Comparison of ENCODE assay signal across 9 cellular contexts in the genomic region with DNA sequence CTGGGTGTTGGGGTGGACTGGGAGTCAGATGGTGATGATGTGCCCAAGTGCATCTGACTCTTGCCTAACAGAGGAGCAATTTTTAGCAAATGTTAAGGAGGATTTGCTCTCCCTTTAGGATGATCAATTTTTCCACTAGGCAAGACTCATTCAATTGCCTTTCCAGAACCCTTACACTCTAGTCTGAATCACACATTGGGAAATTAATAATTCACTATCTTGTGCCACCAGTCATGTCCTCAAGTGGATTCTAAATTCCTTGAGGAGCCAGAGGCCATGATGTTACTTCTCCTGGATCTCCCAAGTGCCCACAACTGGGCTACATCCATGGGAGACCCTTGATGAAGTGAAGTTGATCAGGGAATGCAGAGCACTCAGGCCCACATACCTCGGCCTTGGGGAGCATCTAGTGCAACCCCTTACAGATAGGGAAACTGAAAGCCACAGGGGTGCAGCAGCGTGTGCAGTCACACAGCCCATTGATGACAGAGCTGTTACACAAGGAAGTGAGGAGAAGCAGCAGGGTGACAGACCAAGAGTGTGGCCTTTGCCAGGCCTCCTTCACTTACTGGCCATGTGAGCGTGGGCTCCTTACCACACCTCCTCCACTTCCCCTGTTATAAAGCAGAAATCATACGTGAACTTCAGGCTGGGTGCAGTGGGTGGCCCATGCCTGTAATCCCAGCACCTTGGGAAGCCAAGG.
DNase-seq lines count a peak whose midpoint lies in the region; ATAC-seq and TF ChIP-seq lines count a peak whose summit lies in the region.
"Had no signal": no experiment of that assay in that cellular context is flagged by ENCODE, and none has a peak within 500 bp of the region (broad histone marks: within the 10 kb centered on the region; RNA-seq: fewer than 3 reads in every experiment).

No MANE protein-coding gene starts in this region.

- no peak overlapping the region for H3K4me3 Mint-ChIP-seq in activated CD8-positive, alpha-beta T cell treated with anti-CD3 and anti-CD28 coated beads, Interleukin-2, amount 10 ng/mL, durations not matched to agents 7 days and 5 days
- no peak overlapping the region for H3K4me3 Mint-ChIP-seq in chondrocyte (ENCODE audit: unreplicated experiment)

- ATAC-seq in HG03066 (IDR thresholded peaks at IDR 0.05; ENCODE audit: low read depth, unreplicated experiment), result peak; percentile 99
- ATAC-seq in activated CD8-positive, alpha-beta T cell treated with anti-CD3 and anti-CD28 coated beads, Interleukin-2, amount 10 ng/mL, durations not matched to agents 7 days and 5 days, result peak; percentile 58

- CTCF ChIA-PET in activated CD8-positive, alpha-beta T cell treated with anti-CD3 and anti-CD28 coated beads, Interleukin-2, amount 10 ng/mL, durations not matched to agents 7 days and 5 days (lab: Charles Lee), result interaction anchor here (1.0 kb wide), 1 partner anchor 8 kb away, joined by 3 read pairs; no protein-coding TSS in a partner anchor

- TF ChIP-seq CTCF in chondrocyte (IDR thresholded peaks at IDR 0.05), result no peak

- H3K4me1 Mint-ChIP-seq in activated CD8-positive, alpha-beta T cell treated with anti-CD3 and anti-CD28 coated beads, Interleukin-2, amount 10 ng/mL, durations not matched to agents 7 days and 5 days (ENCODE audit: low read depth), result peaks cover 13% of the 10 kb centered on the region
- no peaks in the 10 kb centered on the region for H3K4me1 Mint-ChIP-seq in chondrocyte (ENCODE audit: low read depth)

- H3K4me3 ChIP-seq in MG63, result no peak overlapping the region
- H3K4me3 ChIP-seq: pancreas had no signal

- no peaks in the 10 kb centered on the region for H3K36me3 Mint-ChIP-seq in activated CD8-positive, alpha-beta T cell treated with anti-CD3 and anti-CD28 coated beads, Interleukin-2, amount 10 ng/mL, durations not matched to agents 7 days and 5 days (ENCODE audit: low read depth)
- no peaks in the 10 kb centered on the region for H3K36me3 Mint-ChIP-seq in chondrocyte (ENCODE audit: low read depth)

- no peaks in the 10 kb centered on the region for H3K36me3 ChIP-seq in MG63
- H3K36me3 ChIP-seq: pancreas had no signal

- POLR2A ChIA-PET in activated CD8-positive, alpha-beta T cell treated with anti-CD3 and anti-CD28 coated beads, Interleukin-2, amount 10 ng/mL, durations not matched to agents 7 days and 5 days (lab: Charles Lee), result no interaction called here

- H3K27me3 Mint-ChIP-seq in activated CD8-positive, alpha-beta T cell treated with anti-CD3 and anti-CD28 coated beads, Interleukin-2, amount 10 ng/mL, durations not matched to agents 7 days and 5 days (ENCODE audit: low read depth), result peaks cover 6% of the 10 kb centered on the region
- no peaks in the 10 kb centered on the region for H3K27me3 Mint-ChIP-seq in chondrocyte (ENCODE audit: low read depth)

- no peak overlapping the region for H3K27ac Mint-ChIP-seq in activated CD8-positive, alpha-beta T cell treated with anti-CD3 and anti-CD28 coated beads, Interleukin-2, amount 10 ng/mL, durations not matched to agents 7 days and 5 days
- H3K27ac Mint-ChIP-seq in chondrocyte (ENCODE audit: unreplicated experiment), result no peak overlapping the region

- H3K27me3 ChIP-seq in MG63, result no peaks in the 10 kb centered on the region; the same call in 1 of the 2 replicates
- H3K27me3 ChIP-seq: pancreas had no signal

- H3K9me3 Mint-ChIP-seq in activated CD8-positive, alpha-beta T cell treated with anti-CD3 and anti-CD28 coated beads, Interleukin-2, amount 10 ng/mL, durations not matched to agents 7 days and 5 days (ENCODE audit: insufficient read depth), result no peaks in the 10 kb centered on the region
- no peaks in the 10 kb centered on the region for H3K9me3 Mint-ChIP-seq in chondrocyte (ENCODE audit: low read depth)

- H3K9me3 ChIP-seq in MG63, result no peaks in the 10 kb centered on the region
- H3K9me3 ChIP-seq: pancreas had no signal

- DNase-seq in Ammon's horn (ENCODE audit: low spot score) (peak; percentile 39), GM19238 (ENCODE audit: insufficient read length, low spot score) (peak; percentile 51), NCI-H2196 treated with DMSO at 0.1 percent for 48 hours (lab: John Stamatoyannopoulos, UW; ENCODE audit: unreplicated experiment) (no peak), chondrocyte (ENCODE audit: low spot score) (no peak), NCI-H345 treated with DMSO at 0.1 percent for 48 hours (lab: John Stamatoyannopoulos, UW; ENCODE audit: unreplicated experiment) (no peak), MG63 (no peak)
- DNase-seq in activated CD8-positive, alpha-beta T cell treated with anti-CD3 and anti-CD28 coated beads, Interleukin-2, amount 10 ng/mL, durations not matched to agents 7 days and 5 days, result peak; percentile 22
- DNase-seq: pancreas had no signal

Comparison
In these comparisons a context has a peak if more than half of its experiments do, and no peak if none do; other contexts are left out.
1. DNase-seq: peak in Ammon's horn (single experiment), GM19238 (single experiment) and activated CD8-positive, alpha-beta T cell treated with anti-CD3 and anti-CD28 coated beads, Interleukin-2, amount 10 ng/mL, durations not matched to agents 7 days and 5 days (single experiment); none in NCI-H2196 treated with DMSO at 0.1 percent for 48 hours (single experiment), chondrocyte (single experiment), NCI-H345 treated with DMSO at 0.1 percent for 48 hours (single experiment) and MG63 (single experiment).